2 cellular contexts compared by ENCODE assay signal in the genomic region with DNA sequence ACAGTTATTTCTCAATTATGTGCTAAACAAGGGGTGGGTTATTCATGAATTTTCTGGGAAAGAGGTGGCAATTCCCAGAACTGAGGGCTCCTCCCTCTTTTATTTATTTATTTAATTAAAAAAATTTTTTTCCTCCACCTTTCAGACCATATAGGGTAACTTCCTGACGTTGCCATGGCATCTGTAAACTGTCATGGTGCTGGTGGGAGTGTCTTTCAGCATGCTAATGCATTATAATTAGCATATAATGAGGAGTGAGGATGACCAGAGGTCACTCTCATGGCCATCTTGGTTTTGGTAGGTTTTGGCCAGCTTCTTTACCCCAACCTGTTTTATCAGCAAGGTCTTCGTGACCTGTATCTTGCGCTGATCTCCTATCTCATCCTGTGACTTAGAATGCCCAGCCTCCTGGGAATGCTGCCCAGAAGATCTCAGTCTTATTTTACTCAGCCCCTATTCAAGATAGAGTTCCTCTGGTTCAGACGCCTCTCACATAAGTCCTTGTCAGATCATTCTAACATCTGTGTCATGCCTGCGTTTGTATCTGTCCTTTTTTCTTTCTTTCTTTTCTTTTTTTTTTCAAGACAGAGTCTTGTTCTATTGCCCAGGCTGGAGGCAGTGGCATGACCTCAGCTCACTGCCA.
TF ChIP-seq lines count a peak whose summit lies in the region.

No MANE protein-coding gene starts in this region.

TF ChIP-seq in K562, 482 proteins besides CTCF, POLR2A, EP300 and RAD21 (continued from another document and continues in another):
- no peak for TF ChIP-seq ATF1 (CRISPR knock-in tag; IDR thresholded peaks at IDR 0.05)
- peak; percentile 56 for TF ChIP-seq ATF1 (tag; IDR thresholded peaks at IDR 0.05)
- TF ChIP-seq NR4A1 (CRISPR knock-in tag; IDR thresholded peaks at IDR 0.05) = no peak
- TF ChIP-seq NR4A1 (tag; IDR thresholded peaks at IDR 0.05) = 0 out of 2 replicates have a peak, but pooled peaks have one; percentile 49
- TF ChIP-seq, protein P1, sequence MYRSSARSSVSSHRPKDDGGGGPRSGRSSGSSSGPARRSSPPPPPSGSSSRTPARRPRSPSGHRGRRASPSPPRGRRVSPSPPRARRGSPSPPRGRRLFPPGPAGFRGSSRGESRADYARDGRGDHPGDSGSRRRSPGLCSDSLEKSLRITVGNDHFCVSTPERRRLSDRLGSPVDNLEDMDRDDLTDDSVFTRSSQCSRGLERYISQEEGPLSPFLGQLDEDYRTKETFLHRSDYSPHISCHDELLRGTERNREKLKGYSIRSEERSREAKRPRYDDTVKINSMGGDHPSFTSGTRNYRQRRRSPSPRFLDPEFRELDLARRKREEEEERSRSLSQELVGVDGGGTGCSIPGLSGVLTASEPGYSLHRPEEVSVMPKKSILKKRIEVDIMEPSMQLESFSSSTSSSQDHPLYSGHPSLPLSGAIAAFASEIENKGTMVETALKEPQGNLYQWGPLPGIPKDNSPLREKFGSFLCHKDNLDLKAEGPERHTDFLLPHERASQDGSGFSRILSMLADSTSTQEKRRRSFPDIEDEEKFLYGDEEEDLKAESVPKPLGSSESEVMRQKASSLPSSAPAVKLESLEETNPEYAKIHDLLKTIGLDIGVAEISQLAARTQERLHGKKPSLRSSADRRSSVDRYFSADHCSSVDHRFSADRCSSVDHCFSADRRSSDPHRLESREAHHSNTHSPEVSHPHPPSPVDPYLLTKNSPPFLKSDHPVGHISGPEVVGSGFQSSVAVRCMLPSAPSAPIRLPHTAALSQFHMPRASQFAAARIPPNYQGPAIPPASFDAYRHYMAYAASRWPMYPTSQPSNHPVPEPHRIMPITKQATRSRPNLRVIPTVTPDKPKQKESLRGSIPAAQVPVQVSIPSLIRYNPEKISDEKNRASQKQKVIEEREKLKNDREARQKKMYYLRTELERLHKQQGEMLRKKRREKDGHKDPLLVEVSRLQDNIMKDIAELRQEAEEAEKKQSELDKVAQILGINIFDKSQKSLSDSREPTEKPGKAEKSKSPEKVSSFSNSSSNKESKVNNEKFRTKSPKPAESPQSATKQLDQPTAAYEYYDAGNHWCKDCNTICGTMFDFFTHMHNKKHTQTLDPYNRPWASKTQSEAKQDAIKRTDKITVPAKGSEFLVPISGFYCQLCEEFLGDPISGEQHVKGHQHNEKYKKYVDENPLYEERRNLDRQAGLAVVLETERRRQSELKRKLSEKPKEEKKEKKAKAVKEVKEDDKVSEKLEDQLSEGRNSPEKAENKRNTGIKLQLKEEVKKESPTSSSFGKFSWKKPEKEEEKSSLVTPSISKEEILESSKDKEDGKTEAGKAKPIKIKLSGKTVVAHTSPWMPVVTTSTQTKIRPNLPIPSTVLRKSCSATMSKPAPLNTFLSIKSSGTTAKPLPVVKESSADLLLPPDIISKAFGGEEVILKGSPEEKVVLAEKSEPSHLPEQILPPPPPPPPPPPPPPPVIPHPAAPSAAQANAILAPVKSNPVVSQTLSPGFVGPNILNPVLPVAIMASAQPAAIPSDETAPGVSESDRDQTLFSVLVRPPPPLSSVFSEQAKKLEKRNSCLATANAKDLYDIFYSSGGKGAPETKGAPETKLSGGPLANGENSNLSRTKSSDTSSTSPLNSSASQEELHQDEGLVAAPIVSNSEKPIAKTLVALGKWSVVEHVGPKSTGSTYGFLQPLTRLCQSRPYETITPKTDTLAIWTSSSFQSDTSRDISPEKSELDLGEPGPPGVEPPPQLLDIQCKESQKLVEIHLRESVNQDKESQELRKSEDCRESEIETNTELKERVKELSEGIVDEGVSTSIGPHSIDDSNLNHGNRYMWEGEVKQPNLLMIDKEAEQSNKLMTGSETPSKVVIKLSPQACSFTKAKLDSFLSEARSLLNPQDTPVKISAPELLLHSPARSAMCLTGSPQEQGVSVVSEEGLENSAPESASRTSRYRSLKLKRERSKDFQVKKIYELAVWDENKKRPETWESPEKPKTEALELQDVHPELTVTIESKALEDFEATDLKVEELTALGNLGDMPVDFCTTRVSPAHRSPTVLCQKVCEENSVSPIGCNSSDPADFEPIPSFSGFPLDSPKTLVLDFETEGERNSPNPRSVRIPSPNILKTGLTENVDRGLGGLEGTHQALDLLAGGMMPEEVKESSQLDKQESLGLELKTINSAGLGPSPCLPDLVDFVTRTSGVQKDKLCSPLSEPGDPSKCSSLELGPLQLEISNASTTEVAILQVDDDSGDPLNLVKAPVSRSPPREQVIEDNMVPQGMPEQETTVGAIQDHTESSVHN (IDR thresholded peaks at IDR 0.05; ENCODE audit: borderline replicate concordance in 1 of 2, low read depth in 1 of 2) = no peak
- TF ChIP-seq, protein P2, sequence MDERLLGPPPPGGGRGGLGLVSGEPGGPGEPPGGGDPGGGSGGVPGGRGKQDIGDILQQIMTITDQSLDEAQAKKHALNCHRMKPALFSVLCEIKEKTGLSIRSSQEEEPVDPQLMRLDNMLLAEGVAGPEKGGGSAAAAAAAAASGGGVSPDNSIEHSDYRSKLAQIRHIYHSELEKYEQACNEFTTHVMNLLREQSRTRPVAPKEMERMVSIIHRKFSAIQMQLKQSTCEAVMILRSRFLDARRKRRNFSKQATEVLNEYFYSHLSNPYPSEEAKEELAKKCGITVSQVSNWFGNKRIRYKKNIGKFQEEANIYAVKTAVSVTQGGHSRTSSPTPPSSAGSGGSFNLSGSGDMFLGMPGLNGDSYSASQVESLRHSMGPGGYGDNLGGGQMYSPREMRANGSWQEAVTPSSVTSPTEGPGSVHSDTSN (CRISPR knock-in tag; IDR thresholded peaks at IDR 0.05; ENCODE audit: low read depth) = no peak
- TF ChIP-seq, protein P2 (tag; conservative IDR thresholded peaks at IDR 0.05; ENCODE audit: low read depth) = 0 out of 2 replicates have a peak, but pooled peaks have one; percentile 11
- peak; percentile 53; the same call in 1 of the 2 replicates for TF ChIP-seq SMARCE1 (IDR thresholded peaks at IDR 0.05)
- no peak for TF ChIP-seq E2F3 (CRISPR knock-in tag; IDR thresholded peaks at IDR 0.05)
- no peak for TF ChIP-seq POLR2AphosphoS2 (IDR thresholded peaks at IDR 0.05; ENCODE audit: low read length)
- peak; percentile 95 for TF ChIP-seq ZNF239 (CRISPR knock-in tag; IDR thresholded peaks at IDR 0.05)
- TF ChIP-seq GABPA (tag; conservative IDR thresholded peaks at IDR 0.05; ENCODE audit: low read depth) = 0 out of 2 replicates have a peak, but pooled peaks have one; percentile 33

TF ChIP-seq in WTC11, 78 proteins besides CTCF, POLR2A, EP300 and RAD21 (continued from another document):
- TF ChIP-seq, protein P3, sequence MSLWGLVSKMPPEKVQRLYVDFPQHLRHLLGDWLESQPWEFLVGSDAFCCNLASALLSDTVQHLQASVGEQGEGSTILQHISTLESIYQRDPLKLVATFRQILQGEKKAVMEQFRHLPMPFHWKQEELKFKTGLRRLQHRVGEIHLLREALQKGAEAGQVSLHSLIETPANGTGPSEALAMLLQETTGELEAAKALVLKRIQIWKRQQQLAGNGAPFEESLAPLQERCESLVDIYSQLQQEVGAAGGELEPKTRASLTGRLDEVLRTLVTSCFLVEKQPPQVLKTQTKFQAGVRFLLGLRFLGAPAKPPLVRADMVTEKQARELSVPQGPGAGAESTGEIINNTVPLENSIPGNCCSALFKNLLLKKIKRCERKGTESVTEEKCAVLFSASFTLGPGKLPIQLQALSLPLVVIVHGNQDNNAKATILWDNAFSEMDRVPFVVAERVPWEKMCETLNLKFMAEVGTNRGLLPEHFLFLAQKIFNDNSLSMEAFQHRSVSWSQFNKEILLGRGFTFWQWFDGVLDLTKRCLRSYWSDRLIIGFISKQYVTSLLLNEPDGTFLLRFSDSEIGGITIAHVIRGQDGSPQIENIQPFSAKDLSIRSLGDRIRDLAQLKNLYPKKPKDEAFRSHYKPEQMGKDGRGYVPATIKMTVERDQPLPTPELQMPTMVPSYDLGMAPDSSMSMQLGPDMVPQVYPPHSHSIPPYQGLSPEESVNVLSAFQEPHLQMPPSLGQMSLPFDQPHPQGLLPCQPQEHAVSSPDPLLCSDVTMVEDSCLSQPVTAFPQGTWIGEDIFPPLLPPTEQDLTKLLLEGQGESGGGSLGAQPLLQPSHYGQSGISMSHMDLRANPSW (CRISPR knock-in tag; conservative IDR thresholded peaks at IDR 0.05; ENCODE audit: low read depth) = no peak
- no peak for TF ChIP-seq ZNF263 (CRISPR knock-in tag; IDR thresholded peaks at IDR 0.05; ENCODE audit: low read depth)
- no peak for TF ChIP-seq JAZF1 (CRISPR knock-in tag; IDR thresholded peaks at IDR 0.05)
